ENCODE assay signal across 10 cellular contexts in the genomic region with DNA sequence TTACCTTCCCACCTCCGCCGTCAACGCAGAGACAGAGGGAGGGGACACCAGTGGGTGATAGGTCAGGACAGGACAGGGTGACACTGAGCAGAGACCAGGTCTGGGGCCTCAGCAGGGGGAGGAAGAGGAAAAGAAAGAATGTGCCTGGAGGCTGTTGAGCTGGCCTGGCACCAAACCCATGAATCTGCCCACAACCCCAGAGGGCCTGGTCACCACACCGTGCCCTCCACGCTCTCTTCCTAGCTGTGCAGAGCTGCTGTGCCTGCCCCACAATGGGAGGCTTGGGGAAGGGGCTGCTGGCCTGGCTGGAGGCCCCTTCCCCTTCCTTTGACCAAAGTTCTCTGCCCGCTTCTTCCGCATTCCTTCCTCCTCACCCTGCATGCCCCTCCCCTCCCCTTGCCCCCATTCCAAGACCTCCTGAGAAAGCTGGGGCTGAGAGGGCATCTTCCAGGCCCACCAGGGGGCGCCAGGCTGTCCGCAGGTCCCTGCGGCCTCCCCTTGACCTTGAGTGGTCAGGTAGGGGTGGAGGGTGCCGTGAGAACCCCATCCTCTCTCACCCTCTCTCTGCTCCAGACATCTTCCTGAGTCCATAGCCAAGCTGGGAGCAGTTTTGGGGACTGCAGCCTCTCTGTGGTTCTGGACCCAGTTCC. TPM values are rescaled to one million over a fixed set of nuclear protein-coding genes. Genes with fewer than 3 reads are reported as not detected.
DNase-seq lines count a peak whose midpoint lies in the region; ATAC-seq and TF ChIP-seq lines count a peak whose summit lies in the region.
"Had no signal": no experiment of that assay in that cellular context is flagged by ENCODE, and none has a peak within 500 bp of the region (broad histone marks: within the 10 kb centered on the region; RNA-seq: fewer than 3 reads in every experiment).

No MANE protein-coding gene starts in this region.

- H3K27ac Mint-ChIP-seq in stimulated activated naive CD8-positive, alpha-beta T cell treated with anti-CD3 and anti-CD28 coated beads, Interleukin-15, amount 100 ng/mL, for 72 hours: no peak overlapping the region

- in situ Hi-C loops in Panc1 (cut with HindIII; ENCODE audit: low pct_unique_long_range_greater_than_20kb, low sequenced_read_pairs): no loop called here

- CTCF ChIA-PET in Panc1 (lab: Charles Lee): interaction anchor here (0.6 to 1.4 kb wide), 4 partner anchors 82 to 477 kb away, joined by 3 to 6 read pairs (median 4); no protein-coding TSS in a partner anchor

- H3K27me3 ChIP-seq in Panc1 (ENCODE audit: control insufficient read depth, insufficient read depth, low read length): no peaks in the 10 kb centered on the region
- H3K27me3 ChIP-seq in esophagus squamous epithelium: peaks cover 5 to 92% (median 16%) of the 10 kb centered on the region in 4 donors
- H3K27me3 ChIP-seq in upper lobe of right lung: peaks cover 68% of the 10 kb centered on the region
- no peaks in the 10 kb centered on the region for H3K27me3 ChIP-seq in aorta (ENCODE audit: control insufficient read depth in 1 of 2, insufficient read depth in 2 of 2, low read length in 1 of 2)

- no peak overlapping the region for H3K27ac ChIP-seq in Panc1 (ENCODE audit: low read length)
- H3K27ac ChIP-seq in esophagus squamous epithelium: no peak overlapping the region
- no peak overlapping the region for H3K27ac ChIP-seq in upper lobe of right lung
- H3K27ac ChIP-seq in aorta (ENCODE audit: low read depth in 1 of 2, low read length in 2 of 2): no peak overlapping the region

- no peak for TF ChIP-seq POLR2A in esophagus squamous epithelium (IDR thresholded peaks at IDR 0.05)

- TF ChIP-seq CTCF in Panc1 (IDR thresholded peaks at IDR 0.05) (peak; percentile 85), esophagus squamous epithelium (IDR thresholded peaks at IDR 0.05) (peak in 4 of 6 experiments; percentile 21 to 42 (median 24)), upper lobe of right lung (IDR thresholded peaks at IDR 0.05) (peak; percentile 27)

- peaks cover 55% of the 10 kb centered on the region for H3K27me3 Mint-ChIP-seq in stimulated activated naive CD8-positive, alpha-beta T cell treated with anti-CD3 and anti-CD28 coated beads, Interleukin-15, amount 100 ng/mL, for 72 hours

- H3K4me3 ChIP-seq in Panc1 (ENCODE audit: low read depth in 2 of 2, low read length in 2 of 2) (no peak overlapping the region), esophagus squamous epithelium (no peak overlapping the region), upper lobe of right lung (no peak overlapping the region), aorta (ENCODE audit: low read length in 2 of 2) (no peak overlapping the region)

- no peaks in the 10 kb centered on the region for H3K9me3 Mint-ChIP-seq in stimulated activated naive CD8-positive, alpha-beta T cell treated with anti-CD3 and anti-CD28 coated beads, Interleukin-15, amount 100 ng/mL, for 72 hours
- H3K9me3 Mint-ChIP-seq: naive thymus-derived CD4-positive, alpha-beta T cell had no signal

- no peak for ATAC-seq in stimulated activated naive CD8-positive, alpha-beta T cell treated with anti-CD3 and anti-CD28 coated beads, Interleukin-15, Interleukin-2, amounts not matched to agents 100 U/mL and 50 U/mL, for 24 hours
- no peak for ATAC-seq in stimulated activated naive CD8-positive, alpha-beta T cell treated with anti-CD3 and anti-CD28 coated beads, Interleukin-15, amount 100 ng/mL, for 72 hours
- peak; percentile 70 for ATAC-seq in Panc1
- peak; percentile 8 for ATAC-seq in upper lobe of right lung
- no peak for ATAC-seq in aorta (ENCODE audit: low FRiP score)
- ATAC-seq: naive thymus-derived CD4-positive, alpha-beta T cell had no signal

- H3K4me1 ChIP-seq in Panc1 (ENCODE audit: control insufficient read depth, insufficient read depth, low read length) (peaks cover 4% of the 10 kb centered on the region), esophagus squamous epithelium (peaks cover 8 to 23% (median 11%) of the 10 kb centered on the region in 3 donors), upper lobe of right lung (peaks cover 4% of the 10 kb centered on the region), aorta (ENCODE audit: control insufficient read depth in 1 of 2, insufficient read depth in 2 of 2, low read length in 2 of 2) (no peaks in the 10 kb centered on the region)

- peaks cover 8% of the 10 kb centered on the region for H3K4me1 Mint-ChIP-seq in stimulated activated naive CD8-positive, alpha-beta T cell treated with anti-CD3 and anti-CD28 coated beads, Interleukin-15, amount 100 ng/mL, for 72 hours

- intact Hi-C loops in Panc1 (cut with micrococcal nuclease; ENCODE audit: unreplicated experiment): no loop called here
- intact Hi-C loops in esophagus squamous epithelium (cut with DNase I): no loop called here
- intact Hi-C loops in upper lobe of right lung (cut with DNase I): no loop called here
- intact Hi-C loops in aorta (cut with DNase I): no loop called here

- H3K9me3 ChIP-seq in Panc1 (ENCODE audit: control insufficient read depth, insufficient read depth, low read depth, low read length): no peaks in the 10 kb centered on the region
- no peaks in the 10 kb centered on the region for H3K9me3 ChIP-seq in esophagus squamous epithelium
- H3K9me3 ChIP-seq in upper lobe of right lung: no peaks in the 10 kb centered on the region
- H3K9me3 ChIP-seq in aorta (ENCODE audit: control insufficient read depth, low read length): no peaks in the 10 kb centered on the region

- H3K36me3 ChIP-seq in Panc1 (ENCODE audit: control insufficient read depth, insufficient read depth, low read length) (no peaks in the 10 kb centered on the region), esophagus squamous epithelium (no peaks in the 10 kb centered on the region), upper lobe of right lung (no peaks in the 10 kb centered on the region), aorta (ENCODE audit: control insufficient read depth in 1 of 2, insufficient read depth in 2 of 2, low read length in 1 of 2) (no peaks in the 10 kb centered on the region)

- no peak overlapping the region for H3K4me3 Mint-ChIP-seq in stimulated activated naive CD8-positive, alpha-beta T cell treated with anti-CD3 and anti-CD28 coated beads, Interleukin-15, amount 100 ng/mL, for 72 hours

- POLR2A ChIA-PET in Panc1 (lab: Charles Lee): no interaction called here

- BruUV-seq in Panc1 (replicated peaks; lab: Mats Ljungman, UMichigan): no TSS peak

- WGBS in esophagus squamous epithelium, 2 donors: 51 to 54% methylated on average over 4 to 5 of the region's 11 CpGs
- 42 to 53% methylated on average over 8 to 11 of the region's 11 CpGs for WGBS in aorta, 2 donors

- peak; percentile 46 for DNase-seq in stimulated activated naive CD8-positive, alpha-beta T cell treated with anti-CD3 and anti-CD28 coated beads, Interleukin-15, Interleukin-2, amounts not matched to agents 100 U/mL and 50 U/mL, for 24 hours
- no peak for DNase-seq in stimulated activated naive CD8-positive, alpha-beta T cell treated with anti-CD3 and anti-CD28 coated beads, Interleukin-15, amount 100 ng/mL, for 72 hours
- no peak for DNase-seq in Panc1 (ENCODE audit: low read depth, low spot score)
- DNase-seq in esophagus squamous epithelium (lab: John Stamatoyannopoulos, UW): no peak
- no peak for DNase-seq in upper lobe of right lung
- no peak for DNase-seq in central memory CD4-positive, alpha-beta T cell
- DNase-seq in DMS79 (lab: John Stamatoyannopoulos, UW): no peak
- no peak for DNase-seq in aorta
- DNase-seq: naive thymus-derived CD4-positive, alpha-beta T cell; NCI-H1694 had no signal

RNA-seq across cellular contexts. Expression of a gene that starts 11.0 kb away (rescaled TPM):
- total RNA-seq in Panc1 (2021; ENCODE audit: unreplicated experiment) (0.23 TPM), esophagus squamous epithelium (under 1 TPM; 0.12 to 0.38 (median 0.20) TPM), upper lobe of right lung (0.32 TPM), aorta (under 1 TPM; 0.16 to 0.33 TPM)
- polyA plus RNA-seq in Panc1 (2012; ENCODE audit: insufficient read length): 0.53 TPM
- not detected for polyA plus RNA-seq in aorta

RNA-seq across cellular contexts. Expression of a gene that starts 27.0 kb away (rescaled TPM):
- total RNA-seq in Panc1 (2021; ENCODE audit: unreplicated experiment) (123 TPM), esophagus squamous epithelium (100 to 1,000 TPM in 1 of 4 donors, 10 to 100 TPM in 3; 70.9 to 109 (median 88.1) TPM), upper lobe of right lung (72.5 TPM), aorta (10 to 100 TPM; 50.4 to 51.8 TPM)
- polyA plus RNA-seq in Panc1 (2012; ENCODE audit: insufficient read length): 144 TPM
- polyA plus RNA-seq in aorta: 100 to 1,000 TPM; 159 to 160 TPM

RNA-seq across cellular contexts. Expression of a gene that starts 39.2 kb away (rescaled TPM):
- total RNA-seq in Panc1 (2021; ENCODE audit: unreplicated experiment) (177 TPM), esophagus squamous epithelium (100 to 1,000 TPM; 170 to 288 (median 234) TPM), upper lobe of right lung (327 TPM), aorta (100 to 1,000 TPM; 305 to 381 TPM)
- 378 TPM for polyA plus RNA-seq in Panc1 (2012; ENCODE audit: insufficient read length)
- 100 to 1,000 TPM; 515 to 759 TPM for polyA plus RNA-seq in aorta

RNA-seq across cellular contexts. Expression of a gene that starts 57.5 kb away (rescaled TPM):
- 29.9 TPM for total RNA-seq in Panc1 (2021; ENCODE audit: unreplicated experiment)
- 22.4 TPM for polyA plus RNA-seq in Panc1 (2012; ENCODE audit: insufficient read length)
- 10 to 100 TPM; 21.4 to 34.2 (median 23.9) TPM for total RNA-seq in esophagus squamous epithelium
- 24.3 TPM for total RNA-seq in upper lobe of right lung
- 10 to 100 TPM; 15.5 to 20.1 TPM for total RNA-seq in aorta
- polyA plus RNA-seq in aorta: 1 to 10 TPM; 8.0 to 8.3 TPM

Comparison
In these comparisons a context has a peak if more than half of its experiments do, and no peak if none do; other contexts are left out.
1. ATAC-seq: peak in Panc1 (single experiment) and upper lobe of right lung (single experiment); none in stimulated activated naive CD8-positive, alpha-beta T cell treated with anti-CD3 and anti-CD28 coated beads, Interleukin-15, Interleukin-2, amounts not matched to agents 100 U/mL and 50 U/mL, for 24 hours (single experiment), stimulated activated naive CD8-positive, alpha-beta T cell treated with anti-CD3 and anti-CD28 coated beads, Interleukin-15, amount 100 ng/mL, for 72 hours (single experiment) and aorta (single experiment).
2. CTCF ChIP-seq: peak in every context shown above with its lines; median percentile 85 in Panc1; 27 in upper lobe of right lung; 24 in esophagus squamous epithelium.